In genomic region chr4:132332932-132333722, GRCh38 we compare ENCODE assay signal across 12 cellular contexts.
DNase-seq lines count a peak whose midpoint lies in the region; ATAC-seq, FAIRE-seq and TF ChIP-seq lines count a peak whose summit lies in the region.
"Had no signal": no experiment of that assay in that cellular context is flagged by ENCODE, and none has a peak within 500 bp of the region (broad histone marks: within the 10 kb centered on the region; RNA-seq: fewer than 3 reads in every experiment).

No MANE protein-coding gene starts in this region.

- TF ChIP-seq RAD21 in GM12878 (IDR thresholded peaks at IDR 0.05; ENCODE audit: insufficient read depth, low read depth, low read length): no peak

- no peak overlapping the region for H2BK12ac ChIP-seq in mesenchymal stem cell (ENCODE audit: low read length in 2 of 2)

- H2AFZ ChIP-seq in GM12878 (ENCODE audit: control insufficient read depth, low read depth, low read length) (no peak overlapping the region), mesenchymal stem cell (ENCODE audit: low read depth, low read length) (no peak overlapping the region)

- H3K23ac ChIP-seq in mesenchymal stem cell (ENCODE audit: low read length in 2 of 2): no peak overlapping the region

- ATAC-seq in GM12878 (peak; percentile 65), HG02938 (IDR thresholded peaks at IDR 0.05; ENCODE audit: unreplicated experiment) (no peak), HG02981 (IDR thresholded peaks at IDR 0.05; ENCODE audit: unreplicated experiment) (no peak)
- ATAC-seq: stimulated activated naive B cell treated with anti-CD40 and anti-IgM and Interleukin-4, amounts not matched to agents 10 μg/mL and 1 μg/mL and 100 μg/mL, for 72 hours had no signal

- SMC1A ChIA-PET in GM12878 (lab: Charles Lee; ENCODE audit: uncharacterized antibody, unreplicated experiment): no interaction called here

- RAD21 ChIA-PET in GM12878 (lab: Charles Lee; ENCODE audit: unreplicated experiment): no interaction called here

- H3K4me3 ChIP-seq in GM12878 (no peak overlapping the region), mesenchymal stem cell (ENCODE audit: insufficient read depth in 1 of 2, low read depth in 1 of 2, low read length in 2 of 2) (no peak overlapping the region), thyroid gland (replicated peaks in 1 of 3) (no peak overlapping the region)

- peak; percentile 19 to 32 (median 27); a peak in 3 of 6 replicates for TF ChIP-seq CTCF in GM12878 (IDR thresholded peaks at IDR 0.05 in 2 of 3, conservative IDR thresholded peaks at IDR 0.05 in 1 of 3; ENCODE audit: control insufficient read depth in 2 of 3, extremely low read depth in 1 of 3, insufficient read depth in 1 of 3, low read depth in 3 of 3, low read length in 3 of 3)
- no peak for TF ChIP-seq CTCF in thyroid gland (IDR thresholded peaks at IDR 0.05)

- H3K79me2 ChIP-seq in GM12878 (ENCODE audit: control insufficient read depth, insufficient read depth, low read length): no peaks in the 10 kb centered on the region

- H3K4me1 ChIP-seq in GM12878 (ENCODE audit: control insufficient read depth, insufficient read depth, low read length): no peaks in the 10 kb centered on the region
- H3K4me1 ChIP-seq in mesenchymal stem cell (ENCODE audit: control insufficient read depth, insufficient read depth, low read depth, low read length): no peaks in the 10 kb centered on the region
- H3K4me1 ChIP-seq in thyroid gland: no peaks in the 10 kb centered on the region

- no peak overlapping the region for H3K4ac ChIP-seq in mesenchymal stem cell (ENCODE audit: low read depth in 1 of 2, low read length in 2 of 2)

- H2BK15ac ChIP-seq in mesenchymal stem cell (ENCODE audit: low read depth, poor library complexity, severe bottlenecking): no peak overlapping the region

- no peak for FAIRE-seq in GM12878 (lab: Jason Lieb, UNC)

- intact Hi-C loops in GM12878 (cut with micrococcal nuclease; ENCODE audit: unreplicated experiment) (no loop called here), thyroid gland (cut with DNase I) (no loop called here)

- H3K14ac ChIP-seq in mesenchymal stem cell (ENCODE audit: low read length in 2 of 2): no peak overlapping the region

- no peak overlapping the region for H2BK5ac ChIP-seq in mesenchymal stem cell (ENCODE audit: low read depth, low read length, poor library complexity, severe bottlenecking)

- H3K4me2 ChIP-seq in GM12878 (ENCODE audit: control insufficient read depth, insufficient read depth): no peak overlapping the region
- no peak overlapping the region for H3K4me2 ChIP-seq in mesenchymal stem cell (ENCODE audit: low read length, poor library complexity, severe bottlenecking)

- no peak overlapping the region for H3K18ac ChIP-seq in mesenchymal stem cell (ENCODE audit: low read depth in 1 of 2, low read length in 2 of 2)

- no peak overlapping the region for H2AK5ac ChIP-seq in mesenchymal stem cell (ENCODE audit: low read length, severe bottlenecking)

- BruUV-seq in GM12878 (replicated peaks; lab: Mats Ljungman, UMichigan): no TSS peak

- CTCF ChIA-PET in GM12878 (lab: Yijun Ruan, JAX): interaction anchor here (1.1 to 1.4 kb wide), 2 partner anchors 15 to 59 kb away, joined by 3 to 5 read pairs; no protein-coding TSS in a partner anchor

- peak; percentile 26 for DNase-seq in ELR (ENCODE audit: low read depth)
- peak; percentile 45 for DNase-seq in NAMALWA (ENCODE audit: low spot score)
- DNase-seq in GM12878 (ENCODE audit: low read depth, low spot score): no peak
- peak; percentile 73 for DNase-seq in mesenchymal stem cell
- DNase-seq in thyroid gland: no peak
- no peak for DNase-seq in stimulated activated naive CD4-positive, alpha-beta T cell (lab: John Stamatoyannopoulos, UW)
- DNase-seq: activated T-cell treated with anti-CD3 and anti-CD28 coated beads, Interleukin-2, amount 50 U/mL, for 1 hour; hypothalamus; stimulated activated CD4-positive, alpha-beta T cell treated with anti-CD3 and anti-CD28 coated beads, Interleukin-15, amount 100 ng/mL, for 24 hours; stimulated activated naive B cell treated with anti-CD40 and anti-IgM and Interleukin-4, amounts not matched to agents 10 μg/mL and 1 μg/mL and 100 μg/mL, for 72 hours had no signal

- no peaks in the 10 kb centered on the region for H3K79me1 ChIP-seq in mesenchymal stem cell (replicated peaks; ENCODE audit: low read length, poor library complexity, severe bottlenecking)

- no peak for TF ChIP-seq EP300 in GM12878 (IDR thresholded peaks at IDR 0.05; ENCODE audit: borderline replicate concordance in 1 of 2, control insufficient read depth in 1 of 2, low read depth in 2 of 2, low read length in 2 of 2)

- WGBS in GM12878 (ENCODE audit: insufficient coverage, insufficient replicate concordance, low lambda C conversion rate, missing lambda C conversion rate): 90% methylated on average over 1 of the region's 1 CpG
- 96% methylated on average over 1 of the region's 1 CpG for WGBS in mesenchymal stem cell
- WGBS in thyroid gland, 2 donors: 79 to 90% methylated on average over 1 of the region's 1 CpG

- no peak overlapping the region for H3K27ac ChIP-seq in GM12878 (ENCODE audit: control insufficient read depth, insufficient read depth)
- no peak overlapping the region for H3K27ac ChIP-seq in mesenchymal stem cell (ENCODE audit: low read length, poor library complexity, severe bottlenecking)
- no peak overlapping the region for H3K27ac ChIP-seq in thyroid gland

- POLR2A ChIA-PET in GM12878 (lab: Charles Lee): interaction anchor here (0.6 kb wide), 1 partner anchor 15 kb away, joined by 3 read pairs; no protein-coding TSS in a partner anchor

- TF ChIP-seq POLR2A in GM12878 (IDR thresholded peaks at IDR 0.05; ENCODE audit: low read depth, low read length) (no peak), thyroid gland (IDR thresholded peaks at IDR 0.05) (no peak)

- in situ Hi-C loops in GM12878 (cut with MboI): no loop called here

- no peak overlapping the region for H4K8ac ChIP-seq in mesenchymal stem cell (ENCODE audit: low read length)

- no peaks in the 10 kb centered on the region for H3K36me3 ChIP-seq in GM12878 (ENCODE audit: control insufficient read depth in 2 of 2, insufficient read depth in 2 of 2, low read length in 1 of 2)
- H3K36me3 ChIP-seq in mesenchymal stem cell (ENCODE audit: control insufficient read depth in 1 of 2, insufficient read depth in 2 of 2, low read depth in 1 of 2, low read length in 2 of 2): no peaks in the 10 kb centered on the region
- no peaks in the 10 kb centered on the region for H3K36me3 ChIP-seq in thyroid gland

- H4K91ac ChIP-seq in mesenchymal stem cell (ENCODE audit: low read length): no peak overlapping the region

- H3K9ac ChIP-seq in GM12878 (ENCODE audit: control insufficient read depth, insufficient read depth, low read length): no peak overlapping the region
- H3K9ac ChIP-seq in mesenchymal stem cell (ENCODE audit: low read length): no peak overlapping the region

- H4K20me1 ChIP-seq in GM12878 (ENCODE audit: control insufficient read depth, insufficient read depth): no peaks in the 10 kb centered on the region

- H3K9me3 ChIP-seq in GM12878 (replicated peaks; ENCODE audit: control insufficient read depth, insufficient read depth, low read length): no peaks in the 10 kb centered on the region
- H3K9me3 ChIP-seq in mesenchymal stem cell (ENCODE audit: control insufficient read depth, low read length): no peaks in the 10 kb centered on the region
- H3K9me3 ChIP-seq in thyroid gland: no peaks in the 10 kb centered on the region

- H2BK120ac ChIP-seq in mesenchymal stem cell (ENCODE audit: low read depth, low read length): no peak overlapping the region

- no peaks in the 10 kb centered on the region for H3K27me3 ChIP-seq in GM12878 (replicated peaks in 1 of 2; ENCODE audit: control insufficient read depth in 2 of 2, insufficient read depth in 2 of 2, low read length in 1 of 2)
- H3K27me3 ChIP-seq in mesenchymal stem cell (ENCODE audit: control insufficient read depth in 1 of 2, insufficient read depth in 1 of 2, low read length in 2 of 2): no peaks in the 10 kb centered on the region
- no peaks in the 10 kb centered on the region for H3K27me3 ChIP-seq in thyroid gland

TF ChIP-seq in GM12878, 131 proteins besides CTCF, POLR2A, EP300 and RAD21 (continues in another document):
- TF ChIP-seq CBFB (IDR thresholded peaks at IDR 0.05; ENCODE audit: low read depth) (no peak), TCF3 (IDR thresholded peaks at IDR 0.05; ENCODE audit: borderline replicate concordance, insufficient read depth, low read depth, low read length) (no peak), HDAC6 (IDR thresholded peaks at IDR 0.05; ENCODE audit: unreplicated experiment) (no peak), NKRF (conservative IDR thresholded peaks at IDR 0.05) (no peak), TCF12 (IDR thresholded peaks at IDR 0.05; ENCODE audit: low read depth, low read length) (no peak), CBX3 (IDR thresholded peaks at IDR 0.05; ENCODE audit: borderline replicate concordance, low read depth) (no peak)
- TF ChIP-seq, protein P1, sequence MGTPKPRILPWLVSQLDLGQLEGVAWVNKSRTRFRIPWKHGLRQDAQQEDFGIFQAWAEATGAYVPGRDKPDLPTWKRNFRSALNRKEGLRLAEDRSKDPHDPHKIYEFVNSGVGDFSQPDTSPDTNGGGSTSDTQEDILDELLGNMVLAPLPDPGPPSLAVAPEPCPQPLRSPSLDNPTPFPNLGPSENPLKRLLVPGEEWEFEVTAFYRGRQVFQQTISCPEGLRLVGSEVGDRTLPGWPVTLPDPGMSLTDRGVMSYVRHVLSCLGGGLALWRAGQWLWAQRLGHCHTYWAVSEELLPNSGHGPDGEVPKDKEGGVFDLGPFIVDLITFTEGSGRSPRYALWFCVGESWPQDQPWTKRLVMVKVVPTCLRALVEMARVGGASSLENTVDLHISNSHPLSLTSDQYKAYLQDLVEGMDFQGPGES (IDR thresholded peaks at IDR 0.05): no peak

Comparison
In these comparisons a context has a peak if more than half of its experiments do, and no peak if none do; other contexts are left out.
1. DNase-seq: peak in ELR (single experiment), NAMALWA (single experiment) and mesenchymal stem cell (single experiment); none in GM12878 (single experiment), thyroid gland (0 of 2) and stimulated activated naive CD4-positive, alpha-beta T cell (0 of 6).
2. CTCF ChIP-seq: peak in GM12878 (3 of 3); none in thyroid gland (0 of 6).